Comparison of ENCODE assay signal across 9 cellular contexts in genomic region chrX:1582686-1583437, GRCh38. TPM values are rescaled to one million over a fixed set of nuclear protein-coding genes. Genes with fewer than 3 reads are reported as not detected.
A peak's percentile ranks its signal among the peaks of the same experiment; 100 is the strongest.
DNase-seq lines count a peak whose midpoint lies in the region; ATAC-seq and TF ChIP-seq lines count a peak whose summit lies in the region.
"Had no signal": no experiment of that assay in that cellular context is flagged by ENCODE, and none has a peak within 500 bp of the region (broad histone marks: within the 10 kb centered on the region; RNA-seq: fewer than 3 reads in every experiment).

No MANE protein-coding gene starts in this region.

- H3K4me1 ChIP-seq in GM23338 (ENCODE audit: insufficient read depth) (peaks cover 5% of the 10 kb centered on the region; the same call in 1 of the 2 replicates), neural progenitor cell (no peaks in the 10 kb centered on the region)

- H3K79me2 ChIP-seq in GM23338 (replicated peaks; ENCODE audit: insufficient read depth) = no peaks in the 10 kb centered on the region
- no peaks in the 10 kb centered on the region for H3K79me2 ChIP-seq in neural progenitor cell (ENCODE audit: low read depth)

- no peak overlapping the region for H3K27ac ChIP-seq in GM23338 (ENCODE audit: low read depth)
- no peak overlapping the region for H3K27ac ChIP-seq in neural progenitor cell

- H3K36me3 Mint-ChIP-seq in GM23338 (ENCODE audit: low read depth) (peaks cover 6% of the 10 kb centered on the region; the same call in 1 of the 3 replicates), neural progenitor cell (no peaks in the 10 kb centered on the region)
- no peaks in the 10 kb centered on the region for H3K36me3 Mint-ChIP-seq in activated T-cell treated with anti-CD3 and anti-CD28 coated beads, Interleukin-2, amount 50 U/mL, for 24 hours (ENCODE audit: low read depth)

- no peak overlapping the region for H3K9ac ChIP-seq in neural progenitor cell

- DNase-seq in GM12865 (ENCODE audit: low read depth) (peak; percentile 83), GM23338 (ENCODE audit: low spot score) (peak; percentile 26), NOMO-1 (lab: John Stamatoyannopoulos, UW; ENCODE audit: unreplicated experiment in 2 of 2) (peak; percentile 69 to 84), neural progenitor cell (ENCODE audit: low spot score) (no peak), amygdala (lab: John Stamatoyannopoulos, UW) (no peak), NCI-H2227 (lab: John Stamatoyannopoulos, UW; ENCODE audit: unreplicated experiment) (no peak), 8988T (no peak)
- peak; percentile 67 for DNase-seq in activated T-cell treated with anti-CD3 and anti-CD28 coated beads, Interleukin-2, amount 50 U/mL, for 24 hours
- DNase-seq: IMR-90 had no signal

- TF ChIP-seq CTCF in GM12865 (IDR thresholded peaks at IDR 0.05; ENCODE audit: insufficient read depth, low read depth, low read length, missing control alignments) (no peak), GM23338 (conservative IDR thresholded peaks at IDR 0.05; ENCODE audit: low read depth in 2 of 2) (no peak), neural progenitor cell (IDR thresholded peaks at IDR 0.05) (no peak)

- H4K20me1 ChIP-seq in GM23338 (replicated peaks; ENCODE audit: insufficient read depth) = no peaks in the 10 kb centered on the region
- H4K20me1 ChIP-seq in neural progenitor cell (ENCODE audit: low read depth) = no peaks in the 10 kb centered on the region

- peaks cover 62% of the 10 kb centered on the region for H3K9me3 Mint-ChIP-seq in GM23338
- no peaks in the 10 kb centered on the region for H3K9me3 Mint-ChIP-seq in activated T-cell treated with anti-CD3 and anti-CD28 coated beads, Interleukin-2, amount 50 U/mL, for 24 hours
- H3K9me3 Mint-ChIP-seq in neural progenitor cell = peaks cover 5% of the 10 kb centered on the region

- H3K9me2 ChIP-seq in GM23338 (ENCODE audit: insufficient read depth) = no peaks in the 10 kb centered on the region

- H3K4me2 ChIP-seq in GM23338 (no peak overlapping the region), neural progenitor cell (no peak overlapping the region)

- no peak for ATAC-seq in GM23338

- H3K27ac Mint-ChIP-seq in GM23338 = no peak overlapping the region
- peak overlapping the region; percentile 92 for H3K27ac Mint-ChIP-seq in activated T-cell treated with anti-CD3 and anti-CD28 coated beads, Interleukin-2, amount 50 U/mL, for 24 hours
- H3K27ac Mint-ChIP-seq in neural progenitor cell = peak overlapping the region; percentile 15

- H3K9me3 ChIP-seq in neural progenitor cell (ENCODE audit: low read depth) = no peaks in the 10 kb centered on the region

- no peaks in the 10 kb centered on the region for H3K4me1 Mint-ChIP-seq in GM23338
- H3K4me1 Mint-ChIP-seq in activated T-cell treated with anti-CD3 and anti-CD28 coated beads, Interleukin-2, amount 50 U/mL, for 24 hours (ENCODE audit: low read depth) = peaks cover 28% of the 10 kb centered on the region
- peaks cover 2% of the 10 kb centered on the region for H3K4me1 Mint-ChIP-seq in neural progenitor cell

- no peaks in the 10 kb centered on the region for H3K27me3 Mint-ChIP-seq in GM23338 (ENCODE audit: insufficient read depth, low read depth, poor library complexity)
- H3K27me3 Mint-ChIP-seq in activated T-cell treated with anti-CD3 and anti-CD28 coated beads, Interleukin-2, amount 50 U/mL, for 24 hours = no peaks in the 10 kb centered on the region
- H3K27me3 Mint-ChIP-seq in neural progenitor cell (ENCODE audit: insufficient read depth, low read depth) = peaks cover 5% of the 10 kb centered on the region

- no peaks in the 10 kb centered on the region for H3K36me3 ChIP-seq in GM23338 (ENCODE audit: insufficient read depth)
- H3K36me3 ChIP-seq in neural progenitor cell = no peaks in the 10 kb centered on the region

- H2AFZ ChIP-seq in GM23338 (peak overlapping the region; percentile 95), neural progenitor cell (replicated peaks) (no peak overlapping the region)

- no peak overlapping the region for H3K4me3 Mint-ChIP-seq in GM23338
- peak overlapping the region; percentile 53 for H3K4me3 Mint-ChIP-seq in activated T-cell treated with anti-CD3 and anti-CD28 coated beads, Interleukin-2, amount 50 U/mL, for 24 hours
- H3K4me3 Mint-ChIP-seq in neural progenitor cell = no peak overlapping the region

- H3K4me3 ChIP-seq in GM12865 (ENCODE audit: low read depth, low read length) (no peak overlapping the region), GM23338 (no peak overlapping the region), neural progenitor cell (no peak overlapping the region)

- H3K27me3 ChIP-seq in GM23338 (ENCODE audit: insufficient read depth) (no peaks in the 10 kb centered on the region), neural progenitor cell (no peaks in the 10 kb centered on the region)

- H3F3A ChIP-seq in GM23338 (replicated peaks; ENCODE audit: low read depth) (no peaks in the 10 kb centered on the region), neural progenitor cell (ENCODE audit: low read depth) (peaks cover 7% of the 10 kb centered on the region)

TF ChIP-seq in GM23338, 12 proteins besides CTCF, POLR2A, EP300 and RAD21 (continues in another document):
- TF ChIP-seq NANOG (IDR thresholded peaks at IDR 0.05; ENCODE audit: borderline replicate concordance) (no peak), STAT1 (IDR thresholded peaks at IDR 0.05; ENCODE audit: unreplicated experiment) (no peak), ZNF114 (CRISPR knock-in tag; IDR thresholded peaks at IDR 0.05) (no peak), ZNF462 (CRISPR knock-in tag; IDR thresholded peaks at IDR 0.05) (no peak), EZH2 (IDR thresholded peaks at IDR 0.05; ENCODE audit: low read depth, unreplicated experiment) (no peak), POLR2AphosphoS5 (IDR thresholded peaks at IDR 0.05; ENCODE audit: low read depth) (no peak)

RNA-seq across cellular contexts. Expression of gene AKAP17A, which starts 8.5 kb away (rescaled TPM):
- 50.6 and 64.3 TPM in 2 replicates for total RNA-seq in GM23338 (2014; rRNA removed; shearing (Covaris generic))
- polyA plus RNA-seq in GM23338 (2016; fragmentation: Nextera tagmentation; extraction: Ambion mirVana) = 23.9 and 27.6 TPM in 2 replicates
- total RNA-seq in neural progenitor cell (ENCODE audit: low replicate concordance) = 10.7 and 38.5 TPM in 2 replicates

RNA-seq across cellular contexts. Expression of gene ASMT, which starts 32.0 kb away (rescaled TPM):
- 2.4 TPM in 1 of 2 replicates, not detected in the other for total RNA-seq in GM23338 (2014; rRNA removed; shearing (Covaris generic))
- 0.53 and 1.0 TPM in 2 replicates for polyA plus RNA-seq in GM23338 (2016; fragmentation: Nextera tagmentation; extraction: Ambion mirVana)
- 0.28 TPM in 1 of 2 replicates, not detected in the other for total RNA-seq in neural progenitor cell (ENCODE audit: low replicate concordance)
- total RNA-seq: IMR-90 had no signal
- polyA plus RNA-seq: IMR-90 had no signal

RNA-seq across cellular contexts. Expression of gene P2RY8, which starts 45.9 kb away (rescaled TPM):
- 0.23 TPM in 1 of 2 replicates, not detected in the other for total RNA-seq in GM23338 (2014; rRNA removed; shearing (Covaris generic))
- polyA plus RNA-seq in GM23338 (2016; fragmentation: Nextera tagmentation; extraction: Ambion mirVana) = 0.23 and 0.24 TPM in 2 replicates
- total RNA-seq in neural progenitor cell (ENCODE audit: low replicate concordance) = 0.32 and 0.68 TPM in 2 replicates
- total RNA-seq: IMR-90 had no signal
- polyA plus RNA-seq: IMR-90 had no signal

Comparison
In these comparisons a context has a peak if more than half of its experiments do, and no peak if none do; other contexts are left out.
1. DNase-seq: peak in GM12865 (single experiment), GM23338 (single experiment), NOMO-1 (2 of 2) and activated T-cell treated with anti-CD3 and anti-CD28 coated beads, Interleukin-2, amount 50 U/mL, for 24 hours (single experiment); none in neural progenitor cell (single experiment), amygdala (0 of 56), NCI-H2227 (single experiment) and 8988T (single experiment).